14 cellular contexts compared by ENCODE assay signal in the genomic region with DNA sequence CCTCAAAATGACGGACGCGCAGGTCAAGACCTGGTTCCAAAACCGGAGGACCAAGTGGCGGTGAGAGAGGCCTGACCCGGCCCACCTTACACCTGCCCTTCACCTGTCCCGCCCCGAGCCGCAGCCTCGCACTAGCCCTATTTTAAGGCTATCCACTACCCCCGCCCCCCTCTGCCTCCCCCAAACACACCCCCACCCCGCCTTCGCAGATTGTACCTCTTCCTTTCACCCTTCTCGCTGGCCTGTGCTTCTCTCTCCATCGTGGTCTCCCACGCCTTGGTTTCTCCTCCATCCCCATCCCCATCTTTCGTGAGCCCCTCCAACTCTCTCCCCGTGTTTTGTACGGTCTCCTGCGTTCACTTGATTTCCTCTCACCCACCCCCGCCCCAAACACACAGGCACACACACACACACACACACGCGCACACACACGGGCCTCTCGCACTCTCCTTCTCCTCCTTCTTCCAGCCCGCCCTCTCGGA. TPM values are rescaled to one million over a fixed set of nuclear protein-coding genes. Genes with fewer than 3 reads are reported as not detected.
A peak's percentile ranks its signal among the peaks of the same experiment; 100 is the strongest.
DNase-seq lines count a peak whose midpoint lies in the region; ATAC-seq lines count a peak whose summit lies in the region.
"Had no signal": no experiment of that assay in that cellular context is flagged by ENCODE, and none has a peak within 500 bp of the region (broad histone marks: within the 10 kb centered on the region; RNA-seq: fewer than 3 reads in every experiment).

No MANE protein-coding gene starts in this region.

- H3K4me1 Mint-ChIP-seq in activated CD8-positive, alpha-beta memory T cell treated with anti-CD3 and anti-CD28 coated beads, Interleukin-2, amount 10 ng/mL, durations not matched to agents 7 days and 5 days: peaks cover 23% of the 10 kb centered on the region
- H3K4me1 Mint-ChIP-seq in activated T-helper 1 cell treated with anti-CD3 and anti-CD28 coated beads, Interleukin-12 subunit alpha, Interleukin-12 subunit beta, Interleukin-2, Interleukin-4 antibody, amounts not matched to agents 30 ng/mL and 10 ng/mL and 1 ng/mL, durations not matched to agents 14 hours and 24 hours and 36 hours (ENCODE audit: low read depth): peaks cover 12% of the 10 kb centered on the region
- H3K4me1 Mint-ChIP-seq in stimulated activated naive CD8-positive, alpha-beta T cell treated with anti-CD3 and anti-CD28 coated beads, Interleukin-15, amount 100 ng/mL, for 72 hours: peaks cover 60% of the 10 kb centered on the region

- H3K27me3 Mint-ChIP-seq in activated CD8-positive, alpha-beta memory T cell treated with anti-CD3 and anti-CD28 coated beads, Interleukin-2, amount 10 ng/mL, durations not matched to agents 7 days and 5 days: peaks cover 84% of the 10 kb centered on the region
- peaks cover 57% of the 10 kb centered on the region for H3K27me3 Mint-ChIP-seq in activated T-helper 1 cell treated with anti-CD3 and anti-CD28 coated beads, Interleukin-12 subunit alpha, Interleukin-12 subunit beta, Interleukin-2, Interleukin-4 antibody, amounts not matched to agents 30 ng/mL and 10 ng/mL and 1 ng/mL, durations not matched to agents 14 hours and 24 hours and 36 hours (ENCODE audit: insufficient read depth)
- peaks cover 94% of the 10 kb centered on the region for H3K27me3 Mint-ChIP-seq in stimulated activated naive CD8-positive, alpha-beta T cell treated with anti-CD3 and anti-CD28 coated beads, Interleukin-15, amount 100 ng/mL, for 72 hours

- no peak for DNase-seq in activated CD8-positive, alpha-beta memory T cell treated with anti-CD3 and anti-CD28 coated beads, Interleukin-2, amount 10 ng/mL, durations not matched to agents 7 days and 5 days
- no peak for DNase-seq in activated CD8-positive, alpha-beta memory T cell treated with anti-CD3 and anti-CD28 coated beads, Interleukin-2, amount 50 U/mL, for 4 hours
- no peak for DNase-seq in activated T-helper 1 cell treated with anti-CD3 and anti-CD28 coated beads, Interleukin-12 subunit alpha, Interleukin-12 subunit beta, Interleukin-2, Interleukin-4 antibody, amounts not matched to agents 30 ng/mL and 10 ng/mL and 1 ng/mL, durations not matched to agents 14 hours and 24 hours and 36 hours (ENCODE audit: low spot score)
- peak; percentile 74 for DNase-seq in islet precursor cell
- no peak for DNase-seq in stimulated activated naive CD8-positive, alpha-beta T cell treated with anti-CD3 and anti-CD28 coated beads, Interleukin-15, amount 100 ng/mL, for 72 hours
- no peak for DNase-seq in activated effector memory CD4-positive, alpha-beta T cell treated with anti-CD3 and anti-CD28 coated beads, Interleukin-2, amount 50 U/mL, for 16 hours
- DNase-seq: activated CD4-positive, CD25-positive, alpha-beta regulatory T cell; mammary epithelial cell; NCI-H1092 treated with DMSO at 0.1 percent for 48 hours; NCI-H2171 treated with DMSO at 0.1 percent for 48 hours; occipital lobe had no signal

- H3K36me3 Mint-ChIP-seq in activated CD8-positive, alpha-beta memory T cell treated with anti-CD3 and anti-CD28 coated beads, Interleukin-2, amount 10 ng/mL, durations not matched to agents 7 days and 5 days: peaks cover 10% of the 10 kb centered on the region
- H3K36me3 Mint-ChIP-seq in activated T-helper 1 cell treated with anti-CD3 and anti-CD28 coated beads, Interleukin-12 subunit alpha, Interleukin-12 subunit beta, Interleukin-2, Interleukin-4 antibody, amounts not matched to agents 30 ng/mL and 10 ng/mL and 1 ng/mL, durations not matched to agents 14 hours and 24 hours and 36 hours (ENCODE audit: low read depth): peaks cover 5% of the 10 kb centered on the region

- CTCF ChIA-PET in activated CD8-positive, alpha-beta memory T cell treated with anti-CD3 and anti-CD28 coated beads, Interleukin-2, amount 10 ng/mL, durations not matched to agents 7 days and 5 days (lab: Charles Lee): interaction anchor here (0.9 kb wide), 1 partner anchor 103 kb away, joined by 3 read pairs; no protein-coding TSS in a partner anchor

- ATAC-seq in activated CD8-positive, alpha-beta memory T cell treated with anti-CD3 and anti-CD28 coated beads, Interleukin-2, amount 10 ng/mL, durations not matched to agents 7 days and 5 days: no peak
- ATAC-seq in stimulated activated naive CD8-positive, alpha-beta T cell treated with anti-CD3 and anti-CD28 coated beads, Interleukin-15, amount 100 ng/mL, for 72 hours: no peak
- ATAC-seq in HG02981 (IDR thresholded peaks at IDR 0.05; ENCODE audit: unreplicated experiment) (no peak), HG02759 (IDR thresholded peaks at IDR 0.05; ENCODE audit: unreplicated experiment) (no peak)

- peak overlapping the region; percentile 46 for H3K27ac Mint-ChIP-seq in activated CD8-positive, alpha-beta memory T cell treated with anti-CD3 and anti-CD28 coated beads, Interleukin-2, amount 10 ng/mL, durations not matched to agents 7 days and 5 days
- H3K27ac Mint-ChIP-seq in activated T-helper 1 cell treated with anti-CD3 and anti-CD28 coated beads, Interleukin-12 subunit alpha, Interleukin-12 subunit beta, Interleukin-2, Interleukin-4 antibody, amounts not matched to agents 30 ng/mL and 10 ng/mL and 1 ng/mL, durations not matched to agents 14 hours and 24 hours and 36 hours: peak overlapping the region; percentile 34
- H3K27ac Mint-ChIP-seq in stimulated activated naive CD8-positive, alpha-beta T cell treated with anti-CD3 and anti-CD28 coated beads, Interleukin-15, amount 100 ng/mL, for 72 hours: no peak overlapping the region

- intact Hi-C loops in activated T-helper 1 cell treated with anti-CD3 and anti-CD28 coated beads, Interleukin-12 subunit alpha, Interleukin-12 subunit beta, Interleukin-2, Interleukin-4 antibody, amounts not matched to agents 30 ng/mL and 10 ng/mL and 1 ng/mL, durations not matched to agents 14 hours and 24 hours and 36 hours (cut with micrococcal nuclease): no loop called here

- H3K4me3 Mint-ChIP-seq in activated CD8-positive, alpha-beta memory T cell treated with anti-CD3 and anti-CD28 coated beads, Interleukin-2, amount 10 ng/mL, durations not matched to agents 7 days and 5 days: peak overlapping the region; percentile 24
- no peak overlapping the region for H3K4me3 Mint-ChIP-seq in activated T-helper 1 cell treated with anti-CD3 and anti-CD28 coated beads, Interleukin-12 subunit alpha, Interleukin-12 subunit beta, Interleukin-2, Interleukin-4 antibody, amounts not matched to agents 30 ng/mL and 10 ng/mL and 1 ng/mL, durations not matched to agents 14 hours and 24 hours and 36 hours
- peak overlapping the region; percentile 64 to 84 for H3K4me3 Mint-ChIP-seq in stimulated activated naive CD8-positive, alpha-beta T cell treated with anti-CD3 and anti-CD28 coated beads, Interleukin-15, amount 100 ng/mL, for 72 hours

- no peaks in the 10 kb centered on the region for H3K9me3 Mint-ChIP-seq in activated CD8-positive, alpha-beta memory T cell treated with anti-CD3 and anti-CD28 coated beads, Interleukin-2, amount 10 ng/mL, durations not matched to agents 7 days and 5 days (ENCODE audit: low read depth)
- no peaks in the 10 kb centered on the region for H3K9me3 Mint-ChIP-seq in activated T-helper 1 cell treated with anti-CD3 and anti-CD28 coated beads, Interleukin-12 subunit alpha, Interleukin-12 subunit beta, Interleukin-2, Interleukin-4 antibody, amounts not matched to agents 30 ng/mL and 10 ng/mL and 1 ng/mL, durations not matched to agents 14 hours and 24 hours and 36 hours
- no peaks in the 10 kb centered on the region for H3K9me3 Mint-ChIP-seq in stimulated activated naive CD8-positive, alpha-beta T cell treated with anti-CD3 and anti-CD28 coated beads, Interleukin-15, amount 100 ng/mL, for 72 hours

RNA-seq across cellular contexts. Expression of gene TLX3, which starts 1.3 kb away (rescaled TPM):
- total RNA-seq in activated CD8-positive, alpha-beta memory T cell treated with anti-CD3 and anti-CD28 coated beads, Interleukin-2, amount 10 ng/mL, durations not matched to agents 7 days and 5 days: not detected
- not detected in 2 replicates for total RNA-seq in activated T-helper 1 cell treated with anti-CD3 and anti-CD28 coated beads, Interleukin-12 subunit alpha, Interleukin-12 subunit beta, Interleukin-2, Interleukin-4 antibody, amounts not matched to agents 30 ng/mL and 10 ng/mL and 1 ng/mL, durations not matched to agents 14 hours and 24 hours and 36 hours
- total RNA-seq: HepG2, mammary epithelial cell, occipital lobe had no signal

Comparison
In these comparisons a context has a peak if more than half of its experiments do, and no peak if none do; other contexts are left out.
1. H3K27ac Mint-ChIP-seq: peak in activated CD8-positive, alpha-beta memory T cell treated with anti-CD3 and anti-CD28 coated beads, Interleukin-2, amount 10 ng/mL, durations not matched to agents 7 days and 5 days (single experiment) and activated T-helper 1 cell treated with anti-CD3 and anti-CD28 coated beads, Interleukin-12 subunit alpha, Interleukin-12 subunit beta, Interleukin-2, Interleukin-4 antibody, amounts not matched to agents 30 ng/mL and 10 ng/mL and 1 ng/mL, durations not matched to agents 14 hours and 24 hours and 36 hours (single experiment); none in stimulated activated naive CD8-positive, alpha-beta T cell treated with anti-CD3 and anti-CD28 coated beads, Interleukin-15, amount 100 ng/mL, for 72 hours (0 of 2).